In the genomic region with DNA sequence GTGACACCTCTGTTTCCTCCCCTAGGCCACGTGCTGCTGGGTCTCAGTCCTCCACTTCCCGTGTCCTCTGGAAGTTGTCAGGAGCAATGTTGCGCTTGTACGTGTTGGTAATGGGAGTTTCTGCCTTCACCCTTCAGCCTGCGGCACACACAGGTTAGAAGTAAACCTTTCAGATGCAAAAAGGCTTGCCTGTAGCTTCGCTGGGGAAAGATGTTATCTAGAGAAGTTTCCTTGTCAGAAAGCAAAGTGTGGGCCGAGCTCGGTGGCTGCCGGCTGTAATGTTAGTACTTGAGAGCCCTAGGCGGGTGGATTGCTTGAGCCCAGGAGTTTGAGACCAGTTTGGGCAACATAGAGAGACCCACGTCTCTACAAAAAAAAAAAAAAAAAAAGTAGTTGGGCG, we compare ENCODE assay signal across 41 cellular contexts. TPM values are rescaled to one million over a fixed set of nuclear protein-coding genes. Genes with fewer than 3 reads are reported as not detected.
"Had no signal": no experiment of that assay in that cellular context is flagged by ENCODE, and none has a peak within 500 bp of the region (broad histone marks: within the 10 kb centered on the region; RNA-seq: fewer than 3 reads in every experiment).

No MANE protein-coding gene starts in this region.

- H3K36me3 Mint-ChIP-seq: activated naive CD8-positive, alpha-beta T cell; brain; T-cell had no signal

- H3K4me1 Mint-ChIP-seq: brain had no signal

- H3K36me3 ChIP-seq: Peyer's patch, SJSA1 had no signal

- H3K27me3 ChIP-seq: Peyer's patch, SJSA1 had no signal

- H3K4me3 Mint-ChIP-seq: activated B cell treated with CpG ODN at 0.5 μM for 24 hours; activated CD4-positive, alpha-beta memory T cell treated with anti-CD3 and anti-CD28 coated beads, Interleukin-2, amount 10 ng/mL, durations not matched to agents 7 days and 5 days; activated CD8-positive, alpha-beta memory T cell treated with anti-CD3 and anti-CD28 coated beads, Interleukin-2, amount 10 ng/mL, durations not matched to agents 7 days and 5 days; activated naive CD4-positive, alpha-beta T cell treated with anti-CD3 and anti-CD28 coated beads for 36 hours; activated naive CD8-positive, alpha-beta T cell; activated naive CD8-positive, alpha-beta T cell treated with anti-CD3 and anti-CD28 coated beads, Interleukin-2, amount 50 U/mL, for 24 hours; brain; T-cell had no signal

- H3K9me3 Mint-ChIP-seq: activated naive CD8-positive, alpha-beta T cell treated with anti-CD3 and anti-CD28 coated beads, Interleukin-2, amount 50 U/mL, for 24 hours; brain had no signal

- ATAC-seq: activated CD8-positive, alpha-beta memory T cell treated with anti-CD3 and anti-CD28 coated beads, Interleukin-2, amount 10 ng/mL, durations not matched to agents 7 days and 5 days; activated naive CD8-positive, alpha-beta T cell treated with anti-CD3 and anti-CD28 coated beads, Interleukin-2, amount 50 U/mL, for 24 hours; PC-3; T-cell had no signal

- H3K9me3 ChIP-seq: Peyer's patch, SJSA1, SK-N-SH had no signal

- H3K27ac ChIP-seq: KMS-11, Peyer's patch, SJSA1, VCaP had no signal

- H3K4me2 ChIP-seq: KMS-11, SK-N-SH had no signal

- DNase-seq: activated B cell treated with CpG ODN at 0.5 μM for 24 hours; activated CD4-positive, alpha-beta memory T cell treated with anti-CD3 and anti-CD28 coated beads, Interleukin-2, amount 10 ng/mL, durations not matched to agents 7 days and 5 days; activated CD4-positive, alpha-beta T cell treated with anti-CD3 and anti-CD28 coated beads for 48 hours; activated CD4-positive, CD25-positive, alpha-beta regulatory T cell treated with anti-CD3 and anti-CD28 coated beads, Interleukin-2, amount 50 U/mL, for 72 hours; activated CD8-positive, alpha-beta memory T cell treated with anti-CD3 and anti-CD28 coated beads for 24 hours; activated CD8-positive, alpha-beta memory T cell treated with anti-CD3 and anti-CD28 coated beads, Interleukin-2, amount 10 ng/mL, durations not matched to agents 7 days and 5 days; activated CD8-positive, alpha-beta memory T cell treated with anti-CD3 and anti-CD28 coated beads, Interleukin-2, amount 50 U/mL, for 48 hours; activated gamma-delta T cell; activated naive CD4-positive, alpha-beta T cell treated with anti-CD3 and anti-CD28 coated beads for 36 hours; activated naive CD8-positive, alpha-beta T cell treated with anti-CD3 and anti-CD28 coated beads, Interleukin-2, amount 50 U/mL, for 24 hours; anterior cingulate cortex; caudate nucleus; cerebellar nuclear complex; MM.1S; MV-4-11; NCI-H1092; NCI-H1417; NCI-H146; NCI-H187; NCI-H2029 treated with DMSO at 0.1 percent for 48 hours; NCI-H2107; NCI-H2171; NCI-H510A treated with DMSO at 0.1 percent for 48 hours; NCI-H526 treated with DMSO at 0.1 percent for 48 hours; NCI-H774; PC-3; Peyer's patch; RPMI8226; SHP77 treated with DMSO at 0.1 percent for 48 hours; SK-N-SH; T-cell; T-helper 2 cell; T-helper 9 cell had no signal

- H3K27ac Mint-ChIP-seq: activated B cell treated with CpG ODN at 0.5 μM for 24 hours; activated CD4-positive, alpha-beta memory T cell treated with anti-CD3 and anti-CD28 coated beads, Interleukin-2, amount 10 ng/mL, durations not matched to agents 7 days and 5 days; activated CD8-positive, alpha-beta memory T cell treated with anti-CD3 and anti-CD28 coated beads, Interleukin-2, amount 10 ng/mL, durations not matched to agents 7 days and 5 days; activated naive CD4-positive, alpha-beta T cell treated with anti-CD3 and anti-CD28 coated beads for 36 hours; activated naive CD8-positive, alpha-beta T cell; activated naive CD8-positive, alpha-beta T cell treated with anti-CD3 and anti-CD28 coated beads, Interleukin-2, amount 50 U/mL, for 24 hours; activated T-helper 2 cell treated with anti-CD3 and anti-CD28 coated beads, Interferon-gamma antibody, Interleukin-2, Interleukin-4, amounts not matched to agents 10 μg/mL and 5 μg/mL and 100 μg/mL, durations not matched to agents 14 hours and 24 hours and 36 hours; brain; T-cell had no signal

- H3K4me3 ChIP-seq: Peyer's patch, SJSA1 had no signal

- H3K27me3 Mint-ChIP-seq: activated CD4-positive, alpha-beta memory T cell treated with anti-CD3 and anti-CD28 coated beads, Interleukin-2, amount 10 ng/mL, durations not matched to agents 7 days and 5 days had no signal

- FAIRE-seq: bronchial epithelial cell had no signal

- H3K9ac ChIP-seq: KMS-11, SK-N-SH had no signal

RNA-seq across cellular contexts. Expression of a gene that starts 16.7 kb away (rescaled TPM):
- total RNA-seq: activated B cell treated with CpG ODN at 0.5 μM for 24 hours, bronchial epithelial cell, LHCN-M2, SJSA1 had no signal
